Comparison of ENCODE assay signal across 20 cellular contexts in genomic region chr12:108166505-108166904, GRCh38. TPM values are rescaled to one million over a fixed set of nuclear protein-coding genes. Genes with fewer than 3 reads are reported as not detected.
DNase-seq lines count a peak whose midpoint lies in the region; ATAC-seq and TF ChIP-seq lines count a peak whose summit lies in the region.
"Had no signal": no experiment of that assay in that cellular context is flagged by ENCODE, and none has a peak within 500 bp of the region (broad histone marks: within the 10 kb centered on the region; RNA-seq: fewer than 3 reads in every experiment).

No MANE protein-coding gene starts in this region.

- TF ChIP-seq CTCF in WTC11 (IDR thresholded peaks at IDR 0.05) (no peak), gastroesophageal sphincter (IDR thresholded peaks at IDR 0.05) (no peak), BE2C (IDR thresholded peaks at IDR 0.05; ENCODE audit: low read depth, low read length) (no peak)

- CTCF ChIA-PET in WTC11 (lab: Charles Lee): interaction anchor here (0.7 kb wide), 1 partner anchor 31 kb away, joined by 4 read pairs; no protein-coding TSS in a partner anchor

- POLR2A ChIA-PET in WTC11 (lab: Charles Lee): no interaction called here

- peaks cover 10% of the 10 kb centered on the region for H3K9me3 Mint-ChIP-seq in WTC11
- no peaks in the 10 kb centered on the region for H3K9me3 Mint-ChIP-seq in activated T-helper 2 cell treated with anti-CD3 and anti-CD28 coated beads, Interferon-gamma antibody, Interleukin-2, Interleukin-4, amounts not matched to agents 10 μg/mL and 5 μg/mL and 100 μg/mL, durations not matched to agents 14 hours and 24 hours and 36 hours
- H3K9me3 Mint-ChIP-seq: CD4-positive, alpha-beta T cell had no signal

- H3K36me3 ChIP-seq in gastroesophageal sphincter: no peaks in the 10 kb centered on the region
- H3K36me3 ChIP-seq in BE2C: no peaks in the 10 kb centered on the region
- H3K36me3 ChIP-seq: BLaER1 treated with 17β-estradiol and CSF1 and Interleukin-3, amounts not matched to agents 10 nM and 100 nM; HAP-1 had no signal

- peak overlapping the region in 3 of 4 donors; percentile 41 to 64 (median 51) for H3K27ac ChIP-seq in gastroesophageal sphincter
- H3K27ac ChIP-seq: 22Rv1; BLaER1 treated with 17β-estradiol and CSF1 and Interleukin-3, amounts not matched to agents 10 nM and 100 nM had no signal

- no peaks in the 10 kb centered on the region; the same call in 1 of the 2 replicates for H3K27me3 Mint-ChIP-seq in WTC11 (ENCODE audit: low read depth)
- H3K27me3 Mint-ChIP-seq in activated T-helper 2 cell treated with anti-CD3 and anti-CD28 coated beads, Interferon-gamma antibody, Interleukin-2, Interleukin-4, amounts not matched to agents 10 μg/mL and 5 μg/mL and 100 μg/mL, durations not matched to agents 14 hours and 24 hours and 36 hours (ENCODE audit: low read depth): no peaks in the 10 kb centered on the region

- no peak for TF ChIP-seq EP300 in gastroesophageal sphincter (IDR thresholded peaks at IDR 0.05)

- no peak for TF ChIP-seq POLR2A in gastroesophageal sphincter (IDR thresholded peaks at IDR 0.05)

- peaks cover 11% of the 10 kb centered on the region; the same call in 1 of the 2 replicates for H3K4me1 Mint-ChIP-seq in WTC11
- no peaks in the 10 kb centered on the region for H3K4me1 Mint-ChIP-seq in activated T-helper 2 cell treated with anti-CD3 and anti-CD28 coated beads, Interferon-gamma antibody, Interleukin-2, Interleukin-4, amounts not matched to agents 10 μg/mL and 5 μg/mL and 100 μg/mL, durations not matched to agents 14 hours and 24 hours and 36 hours (ENCODE audit: low read depth)
- H3K4me1 Mint-ChIP-seq: B cell; CD14-positive monocyte; CD8-positive, alpha-beta memory T cell had no signal

- H3K27me3 ChIP-seq in gastroesophageal sphincter (no peaks in the 10 kb centered on the region), BE2C (no peaks in the 10 kb centered on the region)
- H3K27me3 ChIP-seq: BLaER1 treated with 17β-estradiol and CSF1 and Interleukin-3, amounts not matched to agents 10 nM and 100 nM had no signal

- H3K4me3 ChIP-seq in gastroesophageal sphincter (no peak overlapping the region), BE2C (ENCODE audit: low read depth, low read length) (no peak overlapping the region)
- H3K4me3 ChIP-seq: BLaER1 treated with 17β-estradiol and CSF1 and Interleukin-3, amounts not matched to agents 10 nM and 100 nM; HAP-1 had no signal

- no peak overlapping the region for H3K27ac Mint-ChIP-seq in WTC11
- no peak overlapping the region for H3K27ac Mint-ChIP-seq in activated T-helper 2 cell treated with anti-CD3 and anti-CD28 coated beads, Interferon-gamma antibody, Interleukin-2, Interleukin-4, amounts not matched to agents 10 μg/mL and 5 μg/mL and 100 μg/mL, durations not matched to agents 14 hours and 24 hours and 36 hours
- H3K27ac Mint-ChIP-seq: B cell; CD4-positive, alpha-beta T cell; CD8-positive, alpha-beta memory T cell had no signal

- peak; percentile 18 for DNase-seq in NCI-H1105 treated with DMSO at 0.1 percent for 48 hours (lab: John Stamatoyannopoulos, UW)
- no peak for DNase-seq in NCI-H1105 (lab: John Stamatoyannopoulos, UW)
- DNase-seq in WTC11 (ENCODE audit: low spot score): no peak
- DNase-seq in BE2C: no peak
- no peak for DNase-seq in activated T-helper 2 cell treated with anti-CD3 and anti-CD28 coated beads, Interferon-gamma antibody, Interleukin-2, Interleukin-4, amounts not matched to agents 10 μg/mL and 5 μg/mL and 100 μg/mL, durations not matched to agents 14 hours and 24 hours and 36 hours (ENCODE audit: low spot score)
- no peak for DNase-seq in NCI-H2196 (lab: John Stamatoyannopoulos, UW; ENCODE audit: unreplicated experiment)
- DNase-seq: CD4-positive, alpha-beta T cell; CD8-positive, alpha-beta memory T cell; DMS 273 treated with DMSO at 0.1 percent for 48 hours; DMS79; EL; GF-D8; GOT3 had no signal

- peaks cover 3% of the 10 kb centered on the region; the same call in 1 of the 2 replicates for H3K36me3 Mint-ChIP-seq in WTC11
- H3K36me3 Mint-ChIP-seq in activated T-helper 2 cell treated with anti-CD3 and anti-CD28 coated beads, Interferon-gamma antibody, Interleukin-2, Interleukin-4, amounts not matched to agents 10 μg/mL and 5 μg/mL and 100 μg/mL, durations not matched to agents 14 hours and 24 hours and 36 hours (ENCODE audit: low read depth): no peaks in the 10 kb centered on the region
- H3K36me3 Mint-ChIP-seq: CD14-positive monocyte had no signal

- WGBS in gastroesophageal sphincter (ENCODE audit: low coverage in 1 of 2), 2 donors: 10 to 32% methylated on average over 3 of the region's 5 CpGs

- ATAC-seq in WTC11: no peak
- no peak for ATAC-seq in gastroesophageal sphincter

- no peaks in the 10 kb centered on the region for H3K9me3 ChIP-seq in gastroesophageal sphincter
- H3K9me3 ChIP-seq in BE2C: no peaks in the 10 kb centered on the region; the same call in 1 of the 2 replicates
- H3K9me3 ChIP-seq: BLaER1 treated with 17β-estradiol and CSF1 and Interleukin-3, amounts not matched to agents 10 nM and 100 nM; HAP-1 had no signal

- intact Hi-C loops in activated T-helper 2 cell treated with anti-CD3 and anti-CD28 coated beads, Interferon-gamma antibody, Interleukin-2, Interleukin-4, amounts not matched to agents 10 μg/mL and 5 μg/mL and 100 μg/mL, durations not matched to agents 14 hours and 24 hours and 36 hours (cut with micrococcal nuclease): no loop called here

- no peak overlapping the region for H3K4me3 Mint-ChIP-seq in WTC11
- H3K4me3 Mint-ChIP-seq in activated T-helper 2 cell treated with anti-CD3 and anti-CD28 coated beads, Interferon-gamma antibody, Interleukin-2, Interleukin-4, amounts not matched to agents 10 μg/mL and 5 μg/mL and 100 μg/mL, durations not matched to agents 14 hours and 24 hours and 36 hours (ENCODE audit: low read depth): no peak overlapping the region
- H3K4me3 Mint-ChIP-seq: B cell; CD14-positive monocyte; CD4-positive, alpha-beta T cell; CD8-positive, alpha-beta memory T cell had no signal

- H3K4me1 ChIP-seq in gastroesophageal sphincter (peaks cover 0 to 75% (median 0%) of the 10 kb centered on the region in 3 donors), BE2C (no peaks in the 10 kb centered on the region)
- H3K4me1 ChIP-seq: BLaER1 treated with 17β-estradiol and CSF1 and Interleukin-3, amounts not matched to agents 10 nM and 100 nM; HAP-1 had no signal

TF ChIP-seq in WTC11, 78 proteins besides CTCF, POLR2A, EP300 and RAD21:
- peak; percentile 79; the same call in 1 of the 2 replicates for TF ChIP-seq ZNF512 (CRISPR knock-in tag; IDR thresholded peaks at IDR 0.05; ENCODE audit: borderline replicate concordance)
- no peak for TF ChIP-seq FOXJ3 (CRISPR knock-in tag; IDR thresholded peaks at IDR 0.05; ENCODE audit: borderline replicate concordance)
- TF ChIP-seq ZNF671 (CRISPR knock-in tag; IDR thresholded peaks at IDR 0.05): no peak
- TF ChIP-seq ATF3 (CRISPR knock-in tag; conservative IDR thresholded peaks at IDR 0.05): no peak
- no peak for TF ChIP-seq GTF2I (CRISPR knock-in tag; conservative IDR thresholded peaks at IDR 0.05)

RNA-seq across cellular contexts. Expression of gene WSCD2, which starts 37.4 kb away (rescaled TPM):
- total RNA-seq in WTC11 (2021): 1.1 to 1.6 TPM (median 1.6 TPM) in 3 replicates
- total RNA-seq in gastroesophageal sphincter: 10 to 100 TPM in 3 of 4 donors, 1 to 10 TPM in 1; 5.0 to 86.1 (median 31.6) TPM
- 1.7 TPM for polyA plus RNA-seq in BE2C (2012; ENCODE audit: insufficient read depth, insufficient read length, low read depth)
- not detected in 2 replicates for total RNA-seq in activated T-helper 2 cell treated with anti-CD3 and anti-CD28 coated beads, Interferon-gamma antibody, Interleukin-2, Interleukin-4, amounts not matched to agents 10 μg/mL and 5 μg/mL and 100 μg/mL, durations not matched to agents 14 hours and 24 hours and 36 hours
- total RNA-seq: CD4-positive, alpha-beta T cell; CD8-positive, alpha-beta memory T cell had no signal
- polyA plus RNA-seq: AG04450, CD14-positive monocyte had no signal
